In genomic region chr4:123060039-123060770, GRCh38 we compare ENCODE assay signal across 1 cellular context.
TF ChIP-seq lines count a peak whose summit lies in the region.

No MANE protein-coding gene starts in this region.

TF ChIP-seq in GM23338, 12 proteins besides CTCF, POLR2A, EP300 and RAD21 (continued from another document):
- TF ChIP-seq, protein P1, sequence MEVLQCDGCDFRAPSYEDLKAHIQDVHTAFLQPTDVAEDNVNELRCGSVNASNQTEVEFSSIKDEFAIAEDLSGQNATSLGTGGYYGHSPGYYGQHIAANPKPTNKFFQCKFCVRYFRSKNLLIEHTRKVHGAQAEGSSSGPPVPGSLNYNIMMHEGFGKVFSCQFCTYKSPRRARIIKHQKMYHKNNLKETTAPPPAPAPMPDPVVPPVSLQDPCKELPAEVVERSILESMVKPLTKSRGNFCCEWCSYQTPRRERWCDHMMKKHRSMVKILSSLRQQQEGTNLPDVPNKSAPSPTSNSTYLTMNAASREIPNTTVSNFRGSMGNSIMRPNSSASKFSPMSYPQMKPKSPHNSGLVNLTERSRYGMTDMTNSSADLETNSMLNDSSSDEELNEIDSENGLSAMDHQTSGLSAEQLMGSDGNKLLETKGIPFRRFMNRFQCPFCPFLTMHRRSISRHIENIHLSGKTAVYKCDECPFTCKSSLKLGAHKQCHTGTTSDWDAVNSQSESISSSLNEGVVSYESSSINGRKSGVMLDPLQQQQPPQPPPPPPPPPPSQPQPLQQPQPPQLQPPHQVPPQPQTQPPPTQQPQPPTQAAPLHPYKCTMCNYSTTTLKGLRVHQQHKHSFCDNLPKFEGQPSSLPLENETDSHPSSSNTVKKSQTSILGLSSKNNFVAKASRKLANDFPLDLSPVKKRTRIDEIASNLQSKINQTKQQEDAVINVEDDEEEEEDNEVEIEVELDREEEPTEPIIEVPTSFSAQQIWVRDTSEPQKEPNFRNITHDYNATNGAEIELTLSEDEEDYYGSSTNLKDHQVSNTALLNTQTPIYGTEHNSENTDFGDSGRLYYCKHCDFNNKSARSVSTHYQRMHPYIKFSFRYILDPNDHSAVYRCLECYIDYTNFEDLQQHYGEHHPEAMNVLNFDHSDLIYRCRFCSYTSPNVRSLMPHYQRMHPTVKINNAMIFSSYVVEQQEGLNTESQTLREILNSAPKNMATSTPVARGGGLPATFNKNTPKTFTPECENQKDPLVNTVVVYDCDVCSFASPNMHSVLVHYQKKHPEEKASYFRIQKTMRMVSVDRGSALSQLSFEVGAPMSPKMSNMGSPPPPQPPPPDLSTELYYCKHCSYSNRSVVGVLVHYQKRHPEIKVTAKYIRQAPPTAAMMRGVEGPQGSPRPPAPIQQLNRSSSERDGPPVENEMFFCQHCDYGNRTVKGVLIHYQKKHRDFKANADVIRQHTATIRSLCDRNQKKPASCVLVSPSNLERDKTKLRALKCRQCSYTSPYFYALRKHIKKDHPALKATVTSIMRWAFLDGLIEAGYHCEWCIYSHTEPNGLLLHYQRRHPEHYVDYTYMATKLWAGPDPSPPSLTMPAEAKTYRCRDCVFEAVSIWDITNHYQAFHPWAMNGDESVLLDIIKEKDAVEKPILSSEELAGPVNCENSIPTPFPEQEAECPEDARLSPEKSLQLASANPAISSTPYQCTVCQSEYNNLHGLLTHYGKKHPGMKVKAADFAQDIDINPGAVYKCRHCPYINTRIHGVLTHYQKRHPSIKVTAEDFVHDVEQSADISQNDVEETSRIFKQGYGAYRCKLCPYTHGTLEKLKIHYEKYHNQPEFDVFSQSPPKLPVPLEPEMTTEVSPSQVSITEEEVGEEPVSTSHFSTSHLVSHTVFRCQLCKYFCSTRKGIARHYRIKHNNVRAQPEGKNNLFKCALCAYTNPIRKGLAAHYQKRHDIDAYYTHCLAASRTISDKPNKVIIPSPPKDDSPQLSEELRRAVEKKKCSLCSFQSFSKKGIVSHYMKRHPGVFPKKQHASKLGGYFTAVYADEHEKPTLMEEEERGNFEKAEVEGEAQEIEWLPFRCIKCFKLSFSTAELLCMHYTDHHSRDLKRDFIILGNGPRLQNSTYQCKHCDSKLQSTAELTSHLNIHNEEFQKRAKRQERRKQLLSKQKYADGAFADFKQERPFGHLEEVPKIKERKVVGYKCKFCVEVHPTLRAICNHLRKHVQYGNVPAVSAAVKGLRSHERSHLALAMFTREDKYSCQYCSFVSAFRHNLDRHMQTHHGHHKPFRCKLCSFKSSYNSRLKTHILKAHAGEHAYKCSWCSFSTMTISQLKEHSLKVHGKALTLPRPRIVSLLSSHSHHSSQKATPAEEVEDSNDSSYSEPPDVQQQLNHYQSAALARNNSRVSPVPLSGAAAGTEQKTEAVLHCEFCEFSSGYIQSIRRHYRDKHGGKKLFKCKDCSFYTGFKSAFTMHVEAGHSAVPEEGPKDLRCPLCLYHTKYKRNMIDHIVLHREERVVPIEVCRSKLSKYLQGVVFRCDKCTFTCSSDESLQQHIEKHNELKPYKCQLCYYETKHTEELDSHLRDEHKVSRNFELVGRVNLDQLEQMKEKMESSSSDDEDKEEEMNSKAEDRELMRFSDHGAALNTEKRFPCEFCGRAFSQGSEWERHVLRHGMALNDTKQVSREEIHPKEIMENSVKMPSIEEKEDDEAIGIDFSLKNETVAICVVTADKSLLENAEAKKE (CRISPR knock-in tag; IDR thresholded peaks at IDR 0.05), result no peak
- TF ChIP-seq EZH2phosphoT487 (IDR thresholded peaks at IDR 0.05; ENCODE audit: unreplicated experiment), result no peak
